19 cellular contexts compared by ENCODE assay signal in the genomic region with DNA sequence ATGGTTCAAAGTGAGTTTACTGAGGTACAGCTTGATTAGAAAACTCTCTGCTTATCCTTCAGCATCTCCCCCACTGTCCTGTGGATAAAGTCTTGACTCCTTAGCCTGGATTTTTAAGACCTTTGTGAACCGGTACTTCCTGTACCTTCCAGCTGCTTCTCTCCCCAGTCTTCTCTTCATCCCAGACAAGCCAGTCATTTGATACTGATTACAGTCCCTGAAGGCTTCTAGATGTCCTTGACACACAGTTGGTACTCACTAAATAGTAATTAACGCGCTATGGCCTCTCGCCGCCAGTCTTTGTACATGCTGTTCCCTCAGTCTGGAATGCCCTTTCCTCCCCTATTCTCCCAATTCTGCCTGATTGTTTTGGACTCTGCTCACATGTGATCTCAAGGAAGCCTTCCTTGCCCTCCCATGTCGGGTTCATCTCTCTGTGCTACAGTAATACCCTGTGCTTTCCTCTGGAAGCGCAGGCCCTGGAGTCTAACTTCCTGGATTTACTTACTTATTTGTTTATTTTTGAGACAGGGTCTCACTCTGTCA.
"Had no signal": no experiment of that assay in that cellular context is flagged by ENCODE, and none has a peak within 500 bp of the region (broad histone marks: within the 10 kb centered on the region; RNA-seq: fewer than 3 reads in every experiment).

No MANE protein-coding gene starts in this region.

- DNase-seq: activated CD4-positive, alpha-beta T cell treated with anti-CD3 and anti-CD28 coated beads, Interleukin-2, amount 50 U/mL, for 1 hour; activated naive CD4-positive, alpha-beta T cell; activated naive CD8-positive, alpha-beta T cell treated with anti-CD3 and anti-CD28 coated beads, Interleukin-2, amount 10 ng/mL, durations not matched to agents 7 days and 5 days; activated T-cell treated with anti-CD3 and anti-CD28 coated beads for 4 hours; central memory CD4-positive, alpha-beta T cell; colonic mucosa; foreskin keratinocyte; kidney glomerular epithelial cell; mucosa of descending colon; naive thymus-derived CD4-positive, alpha-beta T cell; stimulated activated CD4-positive, alpha-beta T cell treated with anti-CD3 and anti-CD28 coated beads, Interleukin-4, amount 100 ng/mL, for 24 hours; stimulated activated CD8-positive, alpha-beta memory T cell treated with anti-CD3 and anti-CD28 coated beads, Interleukin-4, amount 100 ng/mL, for 48 hours; stimulated activated naive CD8-positive, alpha-beta T cell treated with anti-CD3 and anti-CD28 coated beads, Interleukin-15, Interleukin-2, amounts not matched to agents 100 U/mL and 50 U/mL, for 24 hours; T-cell; T-helper 9 cell; upper lobe of left lung had no signal

- H3K27me3 ChIP-seq: colonic mucosa, foreskin keratinocyte, pancreas, upper lobe of left lung had no signal

- H3K36me3 Mint-ChIP-seq: brain had no signal

- H3K27ac Mint-ChIP-seq: activated naive CD8-positive, alpha-beta T cell treated with anti-CD3 and anti-CD28 coated beads, Interleukin-2, amount 10 ng/mL, durations not matched to agents 7 days and 5 days; brain; naive thymus-derived CD4-positive, alpha-beta T cell; T-cell had no signal

- H3K4me3 Mint-ChIP-seq: activated naive CD8-positive, alpha-beta T cell treated with anti-CD3 and anti-CD28 coated beads, Interleukin-2, amount 10 ng/mL, durations not matched to agents 7 days and 5 days; brain; naive thymus-derived CD4-positive, alpha-beta T cell; T-cell had no signal

- ATAC-seq: foreskin keratinocyte; mucosa of descending colon; naive thymus-derived CD4-positive, alpha-beta T cell; pancreas; stimulated activated naive CD8-positive, alpha-beta T cell treated with anti-CD3 and anti-CD28 coated beads, Interleukin-15, Interleukin-2, amounts not matched to agents 100 U/mL and 50 U/mL, for 24 hours; T-cell had no signal

- H3K36me3 ChIP-seq: colonic mucosa, pancreas, upper lobe of left lung had no signal

- H3K9me3 ChIP-seq: colonic mucosa, mucosa of descending colon, pancreas, upper lobe of left lung had no signal

- H3K9me3 Mint-ChIP-seq: activated naive CD8-positive, alpha-beta T cell treated with anti-CD3 and anti-CD28 coated beads, Interleukin-2, amount 10 ng/mL, durations not matched to agents 7 days and 5 days; brain; naive thymus-derived CD4-positive, alpha-beta T cell; T-cell had no signal

- H3K4me3 ChIP-seq: colonic mucosa, lung, mucosa of descending colon, pancreas, upper lobe of left lung had no signal

- H3K27me3 Mint-ChIP-seq: activated naive CD8-positive, alpha-beta T cell treated with anti-CD3 and anti-CD28 coated beads, Interleukin-2, amount 10 ng/mL, durations not matched to agents 7 days and 5 days; brain; naive thymus-derived CD4-positive, alpha-beta T cell; T-cell had no signal

- H3K27ac ChIP-seq: foreskin keratinocyte, pancreas had no signal

- H3K4me1 Mint-ChIP-seq: activated naive CD8-positive, alpha-beta T cell treated with anti-CD3 and anti-CD28 coated beads, Interleukin-2, amount 10 ng/mL, durations not matched to agents 7 days and 5 days; T-cell had no signal
